In genomic region chr16:67128887-67129286, GRCh38 we compare ENCODE assay signal across 22 cellular contexts. TPM values are rescaled to one million over a fixed set of nuclear protein-coding genes. Genes with fewer than 3 reads are reported as not detected.
"Had no signal": no experiment of that assay in that cellular context is flagged by ENCODE, and none has a peak within 500 bp of the region (broad histone marks: within the 10 kb centered on the region; RNA-seq: fewer than 3 reads in every experiment).

No MANE protein-coding gene starts in this region.

- H3K36me3 ChIP-seq: ovary had no signal

- H3K4me3 ChIP-seq: gastroesophageal sphincter, heart right ventricle, left ventricle myocardium inferior, lower lobe of right lung, ovary, suprapubic skin, thyroid gland had no signal

- H3K27ac ChIP-seq: epithelial cell of prostate, gastroesophageal sphincter, heart right ventricle, left ventricle myocardium inferior, lower lobe of right lung, ovary, suprapubic skin, thyroid gland had no signal

- H3K9me3 ChIP-seq: gastroesophageal sphincter, heart right ventricle, left ventricle myocardium inferior, lower lobe of right lung, ovary, suprapubic skin, thyroid gland had no signal

- H3K27me3 ChIP-seq: gastroesophageal sphincter, heart right ventricle, ovary, suprapubic skin, thyroid gland had no signal

- DNase-seq: cerebellar nuclear complex; effector CD8-positive, alpha-beta T cell; endodermal cell; foreskin fibroblast; heart right ventricle; left colon; left ventricle myocardium inferior; lower lobe of right lung; naive thymus-derived CD8-positive, alpha-beta T cell; occipital lobe; ovary; stimulated activated CD4-positive, alpha-beta T cell treated with anti-CD3 and anti-CD28 coated beads, Interleukin-4, amount 100 ng/mL, for 4 hours; stimulated activated naive CD8-positive, alpha-beta T cell treated with anti-CD3 and anti-CD28 coated beads, Interleukin-15, Interleukin-2, amounts not matched to agents 100 U/mL and 50 U/mL, for 24 hours; thyroid gland; trophoblast cell had no signal

- H3K4me1 ChIP-seq: gastroesophageal sphincter, lower lobe of right lung, suprapubic skin, thyroid gland had no signal

- ATAC-seq: esophagus mucosa; gastroesophageal sphincter; left colon; lower lobe of right lung; naive thymus-derived CD8-positive, alpha-beta T cell; sciatic nerve; stimulated activated memory B cell treated with anti-CD40 and anti-IgM and Interleukin-4, amounts not matched to agents 10 μg/mL and 1 μg/mL and 100 μg/mL, for 72 hours; stimulated activated naive CD8-positive, alpha-beta T cell treated with anti-CD3 and anti-CD28 coated beads, Interleukin-15, Interleukin-2, amounts not matched to agents 100 U/mL and 50 U/mL, for 24 hours had no signal

RNA-seq across cellular contexts. Expression of gene B3GNT9, which starts 21.9 kb away (rescaled TPM):
- polyA plus RNA-seq: neural cell had no signal

RNA-seq across cellular contexts. Expression of gene TRADD, which starts 30.8 kb away (rescaled TPM):
- polyA plus RNA-seq: neural cell had no signal

RNA-seq across cellular contexts. Expression of gene HSF4, which starts 35.7 kb away (rescaled TPM):
- polyA plus RNA-seq: naive thymus-derived CD8-positive, alpha-beta T cell had no signal
